9 cellular contexts compared by ENCODE assay signal in the genomic region with DNA sequence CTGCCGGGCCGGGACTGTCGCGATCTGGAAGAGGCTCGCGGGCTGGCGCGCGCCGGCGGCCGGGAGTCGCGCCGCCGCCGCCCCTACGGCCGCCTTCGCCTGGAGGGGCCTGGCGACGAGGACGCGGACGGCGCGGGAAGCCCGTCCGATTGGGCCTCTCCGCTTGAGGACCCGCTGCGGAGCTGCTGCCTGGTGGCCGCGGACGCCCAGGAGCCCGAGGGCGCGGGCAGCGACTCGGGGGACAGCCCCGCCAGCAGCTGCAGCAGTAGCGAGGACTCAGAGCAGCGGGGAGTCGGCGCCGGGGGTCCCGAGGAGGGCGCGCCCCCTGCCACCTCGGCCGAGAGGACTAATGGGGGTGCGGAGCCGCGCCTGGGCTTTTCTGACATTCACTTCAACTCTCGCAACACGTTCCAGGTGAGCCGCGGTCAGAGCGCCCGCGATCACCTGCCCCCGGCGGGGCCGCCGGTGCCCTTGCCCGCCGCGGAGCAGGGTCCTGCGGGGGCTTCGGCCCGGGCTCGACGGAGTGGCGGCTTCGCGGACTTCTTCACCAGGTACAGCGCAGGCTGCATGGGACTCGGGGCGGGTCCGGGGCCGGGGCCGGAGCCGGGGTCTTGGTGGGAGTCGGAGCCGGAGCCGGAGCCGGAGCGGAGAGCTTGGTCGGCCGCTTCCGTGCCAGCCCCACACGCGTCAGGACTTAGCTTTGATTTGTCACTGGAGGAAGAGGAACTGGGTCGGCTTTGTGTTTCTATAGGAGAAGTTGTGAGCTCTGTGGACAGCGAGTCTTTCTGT. TPM values are rescaled to one million over a fixed set of nuclear protein-coding genes. Genes with fewer than 3 reads are reported as not detected.
DNase-seq lines count a peak whose midpoint lies in the region; ATAC-seq, FAIRE-seq and TF ChIP-seq lines count a peak whose summit lies in the region.
"Had no signal": no experiment of that assay in that cellular context is flagged by ENCODE, and none has a peak within 500 bp of the region (broad histone marks: within the 10 kb centered on the region; RNA-seq: fewer than 3 reads in every experiment).

No MANE protein-coding gene starts in this region.

- H3K4me1 ChIP-seq in ES-I3 (ENCODE audit: insufficient read depth, low read length) (no peaks in the 10 kb centered on the region), K562 (replicated peaks in 1 of 2; ENCODE audit: control insufficient read depth in 2 of 2, insufficient read depth in 2 of 2, low read length in 2 of 2) (peaks cover 7 to 16% of the 10 kb centered on the region in 2 experiments; a peak in 3 of 5 replicates)

- WGBS in K562 (ENCODE audit: insufficient coverage, low coverage, missing lambda C conversion rate), result under 1% methylated on average over 17 of the region's 95 CpGs

- peaks cover 46% of the 10 kb centered on the region for H3K79me2 ChIP-seq in K562 (ENCODE audit: control insufficient read depth, insufficient read depth, low read length)

- H3K4me2 ChIP-seq in K562 (ENCODE audit: insufficient read depth, low read length), result peak overlapping the region; percentile 84

- H3K9me3 ChIP-seq in ES-I3 (ENCODE audit: control insufficient read depth, insufficient read depth, low read length) (no peaks in the 10 kb centered on the region), K562 (replicated peaks; ENCODE audit: control insufficient read depth, insufficient read depth, low read depth, low read length) (no peaks in the 10 kb centered on the region)

- H4K20me1 ChIP-seq in K562 (replicated peaks; ENCODE audit: control insufficient read depth, insufficient read depth, low read length), result no peaks in the 10 kb centered on the region

- in situ Hi-C loops in K562 (cut with MboI), result no loop called here

- no peaks in the 10 kb centered on the region for H3K9me1 ChIP-seq in K562 (ENCODE audit: control insufficient read depth, insufficient read depth, low read length)

- FAIRE-seq in K562 (lab: Jason Lieb, UNC), result no peak
- FAIRE-seq: colon had no signal

- H3K27ac ChIP-seq in RWPE1 (peak overlapping the region; percentile 93), K562 (ENCODE audit: extremely low read depth, low read depth, low read length) (peak overlapping the region; percentile 83)

- intact Hi-C loops in K562 (cut with micrococcal nuclease), result loop anchor here (2.0 kb wide), 1 partner anchor 40 kb away; a partner anchor contains a TSS

- no peak for TF ChIP-seq EP300 in K562 (IDR thresholded peaks at IDR 0.05; ENCODE audit: low read length)

- H3K4me3 ChIP-seq in K562, result peak overlapping the region; percentile 76
- H3K4me3 ChIP-seq in iPS-11a (ENCODE audit: low read depth, low read length), result peak overlapping the region; percentile 67

- peak; percentile 56 for ATAC-seq in GM21447 (IDR thresholded peaks at IDR 0.05; ENCODE audit: unreplicated experiment)
- peak; percentile 58 for ATAC-seq in K562

- BruUV-seq in K562 (replicated peaks; lab: Mats Ljungman, UMichigan), result no TSS peak

- CTCF ChIA-PET in RWPE1 (lab: Yijun Ruan, JAX) (interaction anchor here (0.7 to 2.1 kb wide), 3 partner anchors 12 to 45 kb away, joined by 3 to 13 read pairs (median 4); no protein-coding TSS in a partner anchor), K562 (lab: Yijun Ruan, JAX; ENCODE audit: low intra/inter-chr PET ratio) (no interaction called here)

- no peaks in the 10 kb centered on the region for H3K27me3 ChIP-seq in K562 (ENCODE audit: control insufficient read depth in 2 of 2, insufficient read depth in 2 of 2, low read length in 2 of 2)

- H2AFZ ChIP-seq in K562 (ENCODE audit: low read depth, low read length), result peak overlapping the region; percentile 97

- no peaks in the 10 kb centered on the region for H3K36me3 ChIP-seq in ES-I3 (ENCODE audit: insufficient read depth, low read length)
- H3K36me3 ChIP-seq in K562 (ENCODE audit: control insufficient read depth, insufficient read depth, low read length), result no peaks in the 10 kb centered on the region

- POLR2A ChIA-PET in RWPE1 (lab: Yijun Ruan, JAX; ENCODE audit: low non-redundant PET) (interaction anchor here (0.6 kb wide), 1 partner anchor 21 kb away, joined by 3 read pairs; no protein-coding TSS in a partner anchor), K562 (lab: Yijun Ruan, JAX) (interaction anchor here (1.3 kb wide), 1 partner anchor 13 kb away, joined by 6 read pairs; no protein-coding TSS in a partner anchor)

- peak overlapping the region; percentile 73 for H3K9ac ChIP-seq in ES-I3 (ENCODE audit: low read depth, low read length)
- peak overlapping the region; percentile 67 to 95; a peak in 3 of 4 replicates for H3K9ac ChIP-seq in K562 (ENCODE audit: insufficient read depth in 1 of 2, low read depth in 2 of 2, low read length in 2 of 2)

- no peak for TF ChIP-seq POLR2A in K562 (conservative IDR thresholded peaks at IDR 0.05)

- TF ChIP-seq CTCF in RWPE1 (conservative IDR thresholded peaks at IDR 0.05; ENCODE audit: low read depth), result no peak
- TF ChIP-seq CTCF in K562 (IDR thresholded peaks at IDR 0.05 in 2 of 3, conservative IDR thresholded peaks at IDR 0.05 in 1 of 3; ENCODE audit: insufficient read depth in 2 of 3, low read depth in 1 of 3, low read length in 3 of 3), result no peak

- no peak for TF ChIP-seq RAD21 in K562 (CRISPR knock-in tag; conservative IDR thresholded peaks at IDR 0.05 in 1 of 2, IDR thresholded peaks at IDR 0.05 in 1 of 2)

- DNase-seq in HPDE6-E6E7 (ENCODE audit: extremely low spot score), result peak; percentile 41
- peak; percentile 74 for DNase-seq in RWPE1 (ENCODE audit: low spot score)
- peak; percentile 29 to 54 (median 38) for DNase-seq in K562 (ENCODE audit: extremely low read depth in 1 of 4, low spot score in 3 of 4)
- DNase-seq in renal cortical epithelial cell (ENCODE audit: low read depth), result peak; percentile 74
- no peak for DNase-seq in mesenteric fat pad (ENCODE audit: low spot score)

TF ChIP-seq in K562, 482 proteins besides CTCF, POLR2A, EP300 and RAD21 (continues in another document):
- TF ChIP-seq SPI1 (IDR thresholded peaks at IDR 0.05; ENCODE audit: borderline replicate concordance, low read depth, low read length), result peak; percentile 88
- peak; percentile 63 for TF ChIP-seq FIP1L1 (IDR thresholded peaks at IDR 0.05; ENCODE audit: low read depth, low read length, poor library complexity, severe bottlenecking)
- TF ChIP-seq ZBTB8A (IDR thresholded peaks at IDR 0.05; ENCODE audit: partially characterized antibody), result no peak
- peak; percentile 77; the same call in 1 of the 2 replicates for TF ChIP-seq ZBTB7A (IDR thresholded peaks at IDR 0.05; ENCODE audit: borderline replicate concordance, control insufficient read depth, low read depth, low read length)
- TF ChIP-seq BHLHE40 (IDR thresholded peaks at IDR 0.05; ENCODE audit: low read length), result 0 out of 2 replicates have a peak, but pooled peaks have one; percentile 9
- TF ChIP-seq ZFX (CRISPR knock-in tag; IDR thresholded peaks at IDR 0.05), result 0 out of 2 replicates have a peak, but pooled peaks have one; percentile 2
- TF ChIP-seq TEAD1 (CRISPR knock-in tag; IDR thresholded peaks at IDR 0.05), result no peak
- 0 out of 4 replicates have a peak, but pooled peaks of 1 of the 2 experiments have one; percentile 17 for TF ChIP-seq NONO (IDR thresholded peaks at IDR 0.05; ENCODE audit: low read depth in 2 of 2, low read length in 1 of 2)

RNA-seq across cellular contexts. Expression of a gene that starts 0.9 kb away (rescaled TPM):
- total RNA-seq in K562 (2011; cell fraction: chromatin; rRNA removed; ENCODE audit: low replicate concordance), result 5.4 and 14.6 TPM in 2 replicates
- 3.0 and 3.8 TPM in 2 replicates for total RNA-seq in K562 (2011; cell fraction: nucleolus; rRNA removed)
- 6.4 and 13.4 TPM in 2 replicates for total RNA-seq in K562 (2011; cell fraction: nucleoplasm; rRNA removed)
- total RNA-seq in K562 (2014; rRNA removed) (3.9 and 4.0 TPM in 2 replicates), K562 (2014; rRNA removed; fragmentation: Illumina TruSeq; extraction: Trizol) (6.0 and 6.7 TPM in 2 replicates), K562 (2015; rRNA removed; fragmentation: Illumina TruSeq; extraction: Trizol) (5.3 and 5.7 TPM in 2 replicates), K562 (2021) (5.2 and 5.7 TPM in 2 replicates), renal cortical epithelial cell (16.5 and 18.4 TPM in 2 replicates), mesenteric fat pad (13.2 TPM)
- polyA plus RNA-seq in K562 (2011; rRNA removed) (4.1 and 4.7 TPM in 2 replicates), K562 (2014; fragmentation: Illumina TruSeq; extraction: Trizol) (2.5 and 3.2 TPM in 2 replicates), K562 (2014; fragmentation: Nextera tagmentation; extraction: Ambion mirVana) (1 to 10 TPM; 3.7 to 3.9 TPM), K562 (2014; rRNA removed) (2.1 and 2.6 TPM in 2 replicates)
- 1.7 and 2.3 TPM in 2 replicates for polyA plus RNA-seq in K562 (2011; cell fraction: cytosol; rRNA removed)
- 3.2 and 3.5 TPM in 2 replicates for polyA plus RNA-seq in K562 (2011; cell fraction: nucleus; rRNA removed)
- polyA plus RNA-seq in K562 (2012), result 3.7 and 4.1 TPM in 2 replicates
- 5.0 and 7.2 TPM in 2 replicates for polyA minus RNA-seq in K562 (2011; rRNA and poly(A)+ RNA removed)
- 2.3 and 2.5 TPM in 2 replicates for polyA minus RNA-seq in K562 (2011; cell fraction: cytosol; rRNA and poly(A)+ RNA removed)
- 2.8 and 3.8 TPM in 2 replicates for polyA minus RNA-seq in K562 (2011; cell fraction: nucleus; rRNA and poly(A)+ RNA removed)

RNA-seq across cellular contexts. Expression of a gene that starts 40.5 kb away (rescaled TPM):
- 27.7 and 80.4 TPM in 2 replicates for total RNA-seq in K562 (2011; cell fraction: chromatin; rRNA removed; ENCODE audit: low replicate concordance)
- total RNA-seq in K562 (2011; cell fraction: nucleolus; rRNA removed), result 11.7 and 12.0 TPM in 2 replicates
- 27.5 and 29.0 TPM in 2 replicates for total RNA-seq in K562 (2011; cell fraction: nucleoplasm; rRNA removed)
- total RNA-seq in K562 (2014; rRNA removed) (27.8 and 30.6 TPM in 2 replicates), K562 (2014; rRNA removed; fragmentation: Illumina TruSeq; extraction: Trizol) (57.6 and 64.0 TPM in 2 replicates), K562 (2015; rRNA removed; fragmentation: Illumina TruSeq; extraction: Trizol) (44.6 and 47.5 TPM in 2 replicates), K562 (2021) (24.7 and 30.8 TPM in 2 replicates), renal cortical epithelial cell (36.2 and 44.3 TPM in 2 replicates), mesenteric fat pad (22.2 TPM)
- polyA plus RNA-seq in K562 (2011; rRNA removed) (20.1 and 29.5 TPM in 2 replicates), K562 (2014; fragmentation: Illumina TruSeq; extraction: Trizol) (23.4 and 32.6 TPM in 2 replicates), K562 (2014; fragmentation: Nextera tagmentation; extraction: Ambion mirVana) (10 to 100 TPM; 36.0 to 41.4 TPM), K562 (2014; rRNA removed) (19.5 and 23.8 TPM in 2 replicates)
- 5.2 and 8.7 TPM in 2 replicates for polyA plus RNA-seq in K562 (2011; cell fraction: cytosol; rRNA removed)
- polyA plus RNA-seq in K562 (2011; cell fraction: nucleus; rRNA removed), result 13.4 and 19.0 TPM in 2 replicates
- polyA plus RNA-seq in K562 (2012), result 10.6 and 19.7 TPM in 2 replicates
- polyA minus RNA-seq in K562 (2011; rRNA and poly(A)+ RNA removed), result 41.2 and 43.3 TPM in 2 replicates
- 8.9 and 17.8 TPM in 2 replicates for polyA minus RNA-seq in K562 (2011; cell fraction: cytosol; rRNA and poly(A)+ RNA removed)
- polyA minus RNA-seq in K562 (2011; cell fraction: nucleus; rRNA and poly(A)+ RNA removed), result 15.6 and 25.2 TPM in 2 replicates
